1 cellular context compared by ENCODE assay signal in the genomic region with DNA sequence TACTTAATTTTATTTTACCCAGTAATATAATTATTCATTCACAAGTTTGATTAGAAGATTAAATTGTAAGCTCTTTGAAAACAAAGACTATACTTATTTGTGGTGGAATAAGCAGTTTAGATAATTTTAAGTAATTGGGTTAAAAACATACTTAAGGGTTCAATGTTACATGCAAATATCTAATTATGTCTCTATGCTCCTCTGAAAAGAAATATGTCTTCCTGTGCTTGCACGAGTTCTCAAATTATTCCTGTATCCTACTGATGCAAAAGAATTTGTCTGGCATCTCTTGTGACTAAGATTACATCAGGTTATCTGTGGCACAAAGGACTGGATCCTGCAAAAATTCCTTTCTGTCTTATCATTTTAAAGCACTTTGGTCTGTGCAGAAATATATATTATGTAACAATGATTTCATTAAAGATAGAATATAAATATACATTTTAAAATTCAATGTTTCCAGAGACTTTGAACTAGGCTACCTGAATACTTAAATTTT.
TF ChIP-seq lines count a peak whose summit lies in the region.

No MANE protein-coding gene starts in this region.

TF ChIP-seq in SK-N-SH treated with all-trans-retinoic acid at 6 μM for 48 hours, 23 proteins besides CTCF, POLR2A, EP300 and RAD21 (continued from another document):
- TF ChIP-seq, protein P1, sequence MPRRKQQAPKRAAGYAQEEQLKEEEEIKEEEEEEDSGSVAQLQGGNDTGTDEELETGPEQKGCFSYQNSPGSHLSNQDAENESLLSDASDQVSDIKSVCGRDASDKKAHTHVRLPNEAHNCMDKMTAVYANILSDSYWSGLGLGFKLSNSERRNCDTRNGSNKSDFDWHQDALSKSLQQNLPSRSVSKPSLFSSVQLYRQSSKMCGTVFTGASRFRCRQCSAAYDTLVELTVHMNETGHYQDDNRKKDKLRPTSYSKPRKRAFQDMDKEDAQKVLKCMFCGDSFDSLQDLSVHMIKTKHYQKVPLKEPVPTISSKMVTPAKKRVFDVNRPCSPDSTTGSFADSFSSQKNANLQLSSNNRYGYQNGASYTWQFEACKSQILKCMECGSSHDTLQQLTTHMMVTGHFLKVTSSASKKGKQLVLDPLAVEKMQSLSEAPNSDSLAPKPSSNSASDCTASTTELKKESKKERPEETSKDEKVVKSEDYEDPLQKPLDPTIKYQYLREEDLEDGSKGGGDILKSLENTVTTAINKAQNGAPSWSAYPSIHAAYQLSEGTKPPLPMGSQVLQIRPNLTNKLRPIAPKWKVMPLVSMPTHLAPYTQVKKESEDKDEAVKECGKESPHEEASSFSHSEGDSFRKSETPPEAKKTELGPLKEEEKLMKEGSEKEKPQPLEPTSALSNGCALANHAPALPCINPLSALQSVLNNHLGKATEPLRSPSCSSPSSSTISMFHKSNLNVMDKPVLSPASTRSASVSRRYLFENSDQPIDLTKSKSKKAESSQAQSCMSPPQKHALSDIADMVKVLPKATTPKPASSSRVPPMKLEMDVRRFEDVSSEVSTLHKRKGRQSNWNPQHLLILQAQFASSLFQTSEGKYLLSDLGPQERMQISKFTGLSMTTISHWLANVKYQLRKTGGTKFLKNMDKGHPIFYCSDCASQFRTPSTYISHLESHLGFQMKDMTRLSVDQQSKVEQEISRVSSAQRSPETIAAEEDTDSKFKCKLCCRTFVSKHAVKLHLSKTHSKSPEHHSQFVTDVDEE (CRISPR knock-in tag; IDR thresholded peaks at IDR 0.05), result 0 out of 2 replicates have a peak, but pooled peaks have one; percentile 46
- TF ChIP-seq ESRRG (CRISPR knock-in tag; IDR thresholded peaks at IDR 0.05), result no peak
- TF ChIP-seq, protein P2, sequence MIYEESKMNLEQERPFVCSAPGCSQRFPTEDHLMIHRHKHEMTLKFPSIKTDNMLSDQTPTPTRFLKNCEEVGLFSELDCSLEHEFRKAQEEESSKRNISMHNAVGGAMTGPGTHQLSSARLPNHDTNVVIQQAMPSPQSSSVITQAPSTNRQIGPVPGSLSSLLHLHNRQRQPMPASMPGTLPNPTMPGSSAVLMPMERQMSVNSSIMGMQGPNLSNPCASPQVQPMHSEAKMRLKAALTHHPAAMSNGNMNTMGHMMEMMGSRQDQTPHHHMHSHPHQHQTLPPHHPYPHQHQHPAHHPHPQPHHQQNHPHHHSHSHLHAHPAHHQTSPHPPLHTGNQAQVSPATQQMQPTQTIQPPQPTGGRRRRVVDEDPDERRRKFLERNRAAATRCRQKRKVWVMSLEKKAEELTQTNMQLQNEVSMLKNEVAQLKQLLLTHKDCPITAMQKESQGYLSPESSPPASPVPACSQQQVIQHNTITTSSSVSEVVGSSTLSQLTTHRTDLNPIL (CRISPR knock-in tag; IDR thresholded peaks at IDR 0.05; ENCODE audit: low read depth), result peak; percentile 41; the same call in 1 of the 2 replicates
- no peak for TF ChIP-seq ZFP3 (CRISPR knock-in tag; IDR thresholded peaks at IDR 0.05)
